In the genomic region with DNA sequence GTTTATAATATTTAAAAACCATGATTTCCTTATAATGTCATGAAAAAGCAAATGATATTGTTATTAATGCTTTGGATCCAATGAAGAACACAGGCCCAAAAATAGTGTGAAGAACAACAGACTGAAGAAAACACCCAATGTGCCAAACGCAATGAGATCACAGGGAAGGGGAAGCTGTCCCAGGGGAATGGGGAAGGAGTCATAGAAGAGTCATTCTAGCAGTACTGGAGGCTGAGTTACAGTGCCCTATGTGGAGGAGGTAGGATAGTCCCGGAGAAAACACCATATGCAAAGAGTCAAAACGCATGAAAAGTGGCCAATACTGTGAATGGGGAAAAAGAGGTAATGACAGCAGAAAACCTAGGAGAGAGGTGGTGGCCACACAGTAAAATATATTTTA, we compare ENCODE assay signal across 27 cellular contexts. TPM values are rescaled to one million over a fixed set of nuclear protein-coding genes. Genes with fewer than 3 reads are reported as not detected.
DNase-seq lines count a peak whose midpoint lies in the region; ATAC-seq, FAIRE-seq and TF ChIP-seq lines count a peak whose summit lies in the region.
"Had no signal": no experiment of that assay in that cellular context is flagged by ENCODE, and none has a peak within 500 bp of the region (broad histone marks: within the 10 kb centered on the region; RNA-seq: fewer than 3 reads in every experiment).

No MANE protein-coding gene starts in this region.

- DNase-seq in H54 (ENCODE audit: insufficient read length, low spot score), result peak; percentile 1
- DNase-seq in NCI-H460 (ENCODE audit: extremely low read depth, low read depth), result peak; percentile 33
- DNase-seq in fibroblast of the aortic adventitia (ENCODE audit: low read depth), result peak; percentile 59
- DNase-seq in skeletal muscle cell (ENCODE audit: low read depth), result peak; percentile 29
- DNase-seq in anterior cingulate cortex (lab: John Stamatoyannopoulos, UW), result no peak
- DNase-seq: activated CD4-positive, alpha-beta T cell treated with anti-CD3 and anti-CD28 coated beads, Interleukin-2, amount 10 ng/mL, durations not matched to agents 24 days and 14 days; activated CD8-positive, alpha-beta memory T cell treated with anti-CD3 and anti-CD28 coated beads, Interleukin-2, amount 50 U/mL, for 4 hours; activated effector memory CD4-positive, alpha-beta T cell treated with Interleukin-2 at 50 U/mL for 16 hours; BE2C; Calu3; central memory CD4-positive, alpha-beta T cell; effector CD8-positive, alpha-beta T cell; mammary epithelial cell; naive thymus-derived CD8-positive, alpha-beta T cell; NCI-H1417; NK-92 treated with Interleukin-12 subunit alpha and Interleukin-12 subunit beta, amount 100 ng/mL, for 24 hours; pancreas; stimulated activated naive CD8-positive, alpha-beta T cell treated with anti-CD3 and anti-CD28 coated beads, Interleukin-15, amount 100 ng/mL, for 72 hours; upper lobe of left lung had no signal

- no peak for TF ChIP-seq POLR2A in H54 (IDR thresholded peaks at IDR 0.05; ENCODE audit: low read depth, low read length)

- no peak overlapping the region for H3K4me3 ChIP-seq in fibroblast of the aortic adventitia (ENCODE audit: low read depth, low read length)
- H3K4me3 ChIP-seq in skeletal muscle cell (ENCODE audit: low read depth, low read length), result no peak overlapping the region
- H3K4me3 ChIP-seq: esophagus muscularis mucosa, hepatocyte, pancreas, skin epidermis, upper lobe of left lung had no signal

- FAIRE-seq in H54 (lab: Jason Lieb, UNC), result no peak
- FAIRE-seq: islet of Langerhans, TTC549 had no signal

- no peak for ATAC-seq in GM21576 (IDR thresholded peaks at IDR 0.05; ENCODE audit: unreplicated experiment)
- ATAC-seq in GM21619 (IDR thresholded peaks at IDR 0.05; ENCODE audit: unreplicated experiment), result no peak
- ATAC-seq in HG03442 (IDR thresholded peaks at IDR 0.05; ENCODE audit: unreplicated experiment), result no peak
- ATAC-seq: naive thymus-derived CD8-positive, alpha-beta T cell; pancreas; stimulated activated naive CD8-positive, alpha-beta T cell treated with anti-CD3 and anti-CD28 coated beads, Interleukin-15, amount 100 ng/mL, for 72 hours had no signal

- no peak for TF ChIP-seq CTCF in fibroblast of the aortic adventitia (IDR thresholded peaks at IDR 0.05; ENCODE audit: insufficient read depth, low read length)

RNA-seq across cellular contexts. Expression of a gene that starts 50.9 kb away (rescaled TPM):
- total RNA-seq in NCI-H460 (2014; rRNA removed; shearing (Covaris generic)), result 22.8 and 29.4 TPM in 2 replicates
- 7.3 and 8.5 TPM in 2 replicates for polyA plus RNA-seq in NCI-H460 (2014; cell fraction: nucleus; rRNA removed)
- total RNA-seq in fibroblast of the aortic adventitia (ENCODE audit: low replicate concordance), result 6.5 and 7.6 TPM in 2 replicates

Comparison
In these comparisons a context has a peak if more than half of its experiments do, and no peak if none do; other contexts are left out.
1. DNase-seq: peak in H54 (single experiment), NCI-H460 (single experiment), fibroblast of the aortic adventitia (single experiment) and skeletal muscle cell (single experiment); none in anterior cingulate cortex (0 of 58).